ENCODE assay signal across 21 cellular contexts in genomic region chr6:165218816-165219215, GRCh38.
DNase-seq lines count a peak whose midpoint lies in the region; ATAC-seq and TF ChIP-seq lines count a peak whose summit lies in the region.
"Had no signal": no experiment of that assay in that cellular context is flagged by ENCODE, and none has a peak within 500 bp of the region (broad histone marks: within the 10 kb centered on the region; RNA-seq: fewer than 3 reads in every experiment).

No MANE protein-coding gene starts in this region.

- H3K79me2 ChIP-seq in PC-3 (ENCODE audit: low read length), result no peaks in the 10 kb centered on the region
- no peaks in the 10 kb centered on the region for H3K79me2 ChIP-seq in osteoblast (ENCODE audit: insufficient read depth, low read length)

- no peaks in the 10 kb centered on the region for H3K9me3 ChIP-seq in PC-3 (ENCODE audit: low read length)
- H3K9me3 ChIP-seq in osteoblast (ENCODE audit: low read depth, low read length), result no peaks in the 10 kb centered on the region
- H3K9me3 ChIP-seq: BLaER1 treated with 17β-estradiol and CSF1 and Interleukin-3, amounts not matched to agents 10 nM and 100 nM; colonic mucosa; tibial artery had no signal

- no TSS peak for BruUV-seq in PC-3 (replicated peaks; lab: Mats Ljungman, UMichigan)

- POLR2A ChIA-PET in PC-3 (lab: Charles Lee; ENCODE audit: unreplicated experiment), result no interaction called here

- no peak overlapping the region for H2AFZ ChIP-seq in PC-3 (ENCODE audit: low read length)
- H2AFZ ChIP-seq in osteoblast (ENCODE audit: low read length), result no peak overlapping the region

- no peaks in the 10 kb centered on the region for H4K20me1 ChIP-seq in PC-3 (ENCODE audit: low read length)
- no peaks in the 10 kb centered on the region for H4K20me1 ChIP-seq in osteoblast (ENCODE audit: insufficient read depth, low read length)
- H4K20me1 ChIP-seq: BLaER1 treated with 17β-estradiol and CSF1 and Interleukin-3, amounts not matched to agents 10 nM and 100 nM had no signal

- DNase-seq in GM03348 (ENCODE audit: low spot score) (peak; percentile 51), PC-3 (peak; percentile 79), choroid plexus epithelial cell (ENCODE audit: low read depth) (peak; percentile 5), osteoblast (ENCODE audit: insufficient read length, low spot score, missing footprints) (no peak), Right ventricle myocardium superior (no peak), ACHN (no peak), D341Med (ENCODE audit: low spot score) (no peak)
- DNase-seq: activated CD8-positive, alpha-beta memory T cell treated with anti-CD3 and anti-CD28 coated beads, Interleukin-2, amount 50 U/mL, for 4 hours; activated effector memory CD4-positive, alpha-beta T cell treated with anti-CD3 and anti-CD28 coated beads, Interleukin-2, amount 50 U/mL, for 16 hours; amniotic stem cell; colonic mucosa; mesenchymal stem cell; NCI-H146; NCI-H226; SHP77 treated with DMSO at 0.1 percent for 48 hours; stimulated activated naive B cell treated with anti-CD40 and anti-IgM and Interleukin-4, amounts not matched to agents 10 μg/mL and 1 μg/mL and 100 μg/mL, for 72 hours; T-helper 17 cell; tibial artery had no signal

- CTCF ChIA-PET in PC-3 (lab: Charles Lee), result no interaction called here

- ATAC-seq in PC-3 (peak; percentile 37), Right ventricle myocardium superior (ENCODE audit: poor library complexity) (no peak), HG03108 (IDR thresholded peaks at IDR 0.05; ENCODE audit: unreplicated experiment) (no peak)
- ATAC-seq: stimulated activated naive B cell treated with anti-CD40 and anti-IgM and Interleukin-4, amounts not matched to agents 10 μg/mL and 1 μg/mL and 100 μg/mL, for 72 hours; T-helper 17 cell had no signal

- H3K36me3 ChIP-seq in PC-3 (ENCODE audit: low read depth, low read length) (no peaks in the 10 kb centered on the region), osteoblast (ENCODE audit: insufficient read depth, low read length) (no peaks in the 10 kb centered on the region)
- H3K36me3 ChIP-seq: BLaER1 treated with 17β-estradiol and CSF1 and Interleukin-3, amounts not matched to agents 10 nM and 100 nM; colonic mucosa; tibial artery had no signal

- no peak overlapping the region for H3K27ac ChIP-seq in PC-3 (ENCODE audit: low read length)
- H3K27ac ChIP-seq in osteoblast (ENCODE audit: low read depth, low read length), result no peak overlapping the region
- H3K27ac ChIP-seq: BLaER1 treated with 17β-estradiol and CSF1 and Interleukin-3, amounts not matched to agents 10 nM and 100 nM; colonic mucosa; KMS-11; tibial artery had no signal

- no peak overlapping the region; the same call in 1 of the 2 replicates for H3K4me2 ChIP-seq in PC-3 (ENCODE audit: low read length)
- H3K4me2 ChIP-seq in osteoblast (ENCODE audit: insufficient read depth, low read length), result peak overlapping the region; percentile 0
- H3K4me2 ChIP-seq: BLaER1 treated with 17β-estradiol and CSF1 and Interleukin-3, amounts not matched to agents 10 nM and 100 nM; KMS-11 had no signal

- no peaks in the 10 kb centered on the region for H3K27me3 ChIP-seq in PC-3 (ENCODE audit: low read length)
- no peaks in the 10 kb centered on the region for H3K27me3 ChIP-seq in osteoblast (ENCODE audit: insufficient read depth, low read length)
- H3K27me3 ChIP-seq: BLaER1 treated with 17β-estradiol and CSF1 and Interleukin-3, amounts not matched to agents 10 nM and 100 nM; colonic mucosa; tibial artery had no signal

- H3K4me1 ChIP-seq in PC-3 (ENCODE audit: insufficient read depth, low read length) (peaks cover 3% of the 10 kb centered on the region), osteoblast (ENCODE audit: insufficient read depth, low read length) (peaks cover 21% of the 10 kb centered on the region)
- H3K4me1 ChIP-seq: BLaER1 treated with 17β-estradiol and CSF1 and Interleukin-3, amounts not matched to agents 10 nM and 100 nM; colonic mucosa; tibial artery had no signal

- in situ Hi-C loops in ACHN (cut with HindIII; ENCODE audit: low pct_ligation_motif_present, low pct_unique_long_range_greater_than_20kb, low sequenced_read_pairs), result no loop called here

- TF ChIP-seq CTCF in PC-3 (conservative IDR thresholded peaks at IDR 0.05; ENCODE audit: low read depth, low read length) (no peak), choroid plexus epithelial cell (conservative IDR thresholded peaks at IDR 0.05; ENCODE audit: low read depth, low read length) (no peak), osteoblast (IDR thresholded peaks at IDR 0.05; ENCODE audit: extremely low read depth, low read depth, low read length) (no peak)

- no peaks in the 10 kb centered on the region for H3K9me2 ChIP-seq in PC-3 (replicated peaks; ENCODE audit: low read length)

- intact Hi-C loops in PC-3 (cut with micrococcal nuclease), result no loop called here
- intact Hi-C loops in Right ventricle myocardium superior (cut with DNase I), result no loop called here

- H3K4me3 ChIP-seq in PC-3 (ENCODE audit: low read length) (no peak overlapping the region), choroid plexus epithelial cell (ENCODE audit: low read depth, low read length) (no peak overlapping the region), osteoblast (ENCODE audit: insufficient read depth, low read length) (no peak overlapping the region)
- H3K4me3 ChIP-seq: BLaER1 treated with 17β-estradiol and CSF1 and Interleukin-3, amounts not matched to agents 10 nM and 100 nM; colonic mucosa; tibial artery had no signal

- H3F3A ChIP-seq in PC-3 (ENCODE audit: low read length, unreplicated experiment), result no peaks in the 10 kb centered on the region

- no peak overlapping the region for H3K9ac ChIP-seq in PC-3 (ENCODE audit: low read length)
- H3K9ac ChIP-seq: BLaER1 treated with 17β-estradiol and CSF1 and Interleukin-3, amounts not matched to agents 10 nM and 100 nM; KMS-11 had no signal

Comparison
In these comparisons a context has a peak if more than half of its experiments do, and no peak if none do; other contexts are left out.
1. DNase-seq: peak in GM03348 (single experiment), PC-3 (single experiment) and choroid plexus epithelial cell (single experiment); none in osteoblast (single experiment), Right ventricle myocardium superior (single experiment), ACHN (single experiment) and D341Med (single experiment).